ENCODE assay signal across 24 cellular contexts in genomic region chr16:86375841-86376240, GRCh38.
"Had no signal": no experiment of that assay in that cellular context is flagged by ENCODE, and none has a peak within 500 bp of the region (broad histone marks: within the 10 kb centered on the region; RNA-seq: fewer than 3 reads in every experiment).

No MANE protein-coding gene starts in this region.

- H3K27ac ChIP-seq: ascending aorta, cardiac muscle cell had no signal

- H3K4me2 ChIP-seq: SK-N-SH had no signal

- ATAC-seq: activated CD8-positive, alpha-beta T cell treated with anti-CD3 and anti-CD28 coated beads, Interleukin-2, amount 10 ng/mL, durations not matched to agents 7 days and 5 days; Right ventricle myocardium inferior; WTC11 had no signal

- H3K27me3 ChIP-seq: ascending aorta, cardiac muscle cell had no signal

- H3K9me3 ChIP-seq: SK-N-SH had no signal

- H3K36me3 ChIP-seq: ascending aorta, cardiac muscle cell had no signal

- DNase-seq: activated CD4-positive, alpha-beta T cell treated with anti-CD3 and anti-CD28 coated beads for 48 hours; activated CD4-positive, alpha-beta T cell treated with anti-CD3 and anti-CD28 coated beads, Interleukin-2, amount 50 U/mL, for 4 hours; activated CD4-positive, CD25-positive, alpha-beta regulatory T cell treated with anti-CD3 and anti-CD28 coated beads, Interleukin-2, amount 50 U/mL, for 72 hours; activated CD8-positive, alpha-beta memory T cell treated with anti-CD3 and anti-CD28 coated beads, Interleukin-2, amount 50 U/mL, for 48 hours; activated CD8-positive, alpha-beta T cell treated with anti-CD3 and anti-CD28 coated beads, Interleukin-2, amount 10 ng/mL, durations not matched to agents 7 days and 5 days; activated effector memory CD4-positive, alpha-beta T cell treated with Interleukin-2 at 50 U/mL for 16 hours; activated naive CD4-positive, alpha-beta T cell; activated T-cell treated with anti-CD3 and anti-CD28 coated beads, Interleukin-2, amount 50 U/mL, for 1 hour; MV-4-11; NCI-H1092 treated with DMSO at 0.1 percent for 48 hours; NCI-H1417 treated with DMSO at 0.1 percent for 48 hours; NCI-H1694; NCI-H2029; NCI-H345; NCI-H510A; NCI-H526 treated with DMSO at 0.1 percent for 48 hours; NCI-H82; RPMI8226; SK-N-SH; T-helper 1 cell had no signal

- H3K4me1 ChIP-seq: ascending aorta had no signal

- H3K4me3 ChIP-seq: ascending aorta, cardiac muscle cell had no signal

- H3K9ac ChIP-seq: SK-N-SH had no signal
